ENCODE assay signal across 13 cellular contexts in genomic region chr22:30340911-30341685, GRCh38. TPM values are rescaled to one million over a fixed set of nuclear protein-coding genes. Genes with fewer than 3 reads are reported as not detected.
DNase-seq lines count a peak whose midpoint lies in the region; ATAC-seq and FAIRE-seq lines count a peak whose summit lies in the region.
"Had no signal": no experiment of that assay in that cellular context is flagged by ENCODE, and none has a peak within 500 bp of the region (broad histone marks: within the 10 kb centered on the region; RNA-seq: fewer than 3 reads in every experiment).

No MANE protein-coding gene starts in this region.

- peaks cover 11% of the 10 kb centered on the region for H3K36me3 Mint-ChIP-seq in T-helper 17 cell (ENCODE audit: low read depth)

- no peak overlapping the region for H3K4me3 Mint-ChIP-seq in T-helper 17 cell
- H3K4me3 Mint-ChIP-seq: activated naive CD4-positive, alpha-beta T cell treated with anti-CD3 and anti-CD28 coated beads, Interleukin-2, amount 50 U/mL, for 24 hours; neural progenitor cell had no signal

- ATAC-seq in T-helper 17 cell, result no peak
- ATAC-seq in stimulated activated naive CD8-positive, alpha-beta T cell treated with anti-CD3 and anti-CD28 coated beads, Interleukin-15, Interleukin-2, amounts not matched to agents 100 U/mL and 50 U/mL, for 24 hours, result no peak
- ATAC-seq: Panc1 had no signal

- FAIRE-seq in frontal cortex (lab: Jason Lieb, UNC), result no peak

- no peaks in the 10 kb centered on the region for H3K9me3 ChIP-seq in T-helper 17 cell (ENCODE audit: control insufficient read depth, low read length, poor library complexity, severe bottlenecking)

- no peaks in the 10 kb centered on the region for H3K27me3 Mint-ChIP-seq in T-helper 17 cell
- H3K27me3 Mint-ChIP-seq: activated naive CD4-positive, alpha-beta T cell treated with anti-CD3 and anti-CD28 coated beads, Interleukin-2, amount 50 U/mL, for 24 hours had no signal

- DNase-seq in Ammon's horn (ENCODE audit: low spot score), result peak; percentile 92
- DNase-seq in T-helper 17 cell, result no peak
- peak; percentile 46 to 67 for DNase-seq in frontal cortex (ENCODE audit: low spot score in 2 of 2)
- DNase-seq in occipital lobe (lab: John Stamatoyannopoulos, UW), result peak; percentile 52
- DNase-seq in stimulated activated naive CD8-positive, alpha-beta T cell treated with anti-CD3 and anti-CD28 coated beads, Interleukin-15, Interleukin-2, amounts not matched to agents 100 U/mL and 50 U/mL, for 24 hours, result no peak
- DNase-seq in UCSD-AML1 (lab: John Stamatoyannopoulos, UW; ENCODE audit: unreplicated experiment), result no peak
- no peak for DNase-seq in NCI-H1694 treated with DMSO at 0.1 percent for 48 hours (lab: John Stamatoyannopoulos, UW)
- no peak for DNase-seq in NCI-H510A (lab: John Stamatoyannopoulos, UW)
- DNase-seq: activated CD4-positive, alpha-beta T cell treated with anti-CD3 and anti-CD28 coated beads, Interleukin-2, amount 50 U/mL, for 48 hours; NCI-H226 had no signal

- peak overlapping the region; percentile 83 for H3K27ac Mint-ChIP-seq in T-helper 17 cell
- H3K27ac Mint-ChIP-seq: activated naive CD4-positive, alpha-beta T cell treated with anti-CD3 and anti-CD28 coated beads, Interleukin-2, amount 50 U/mL, for 24 hours; neural progenitor cell had no signal

- H3K4me1 Mint-ChIP-seq in T-helper 17 cell, result peaks cover 17% of the 10 kb centered on the region
- H3K4me1 Mint-ChIP-seq: activated naive CD4-positive, alpha-beta T cell treated with anti-CD3 and anti-CD28 coated beads, Interleukin-2, amount 50 U/mL, for 24 hours; neural progenitor cell had no signal

RNA-seq across cellular contexts. Expression of gene TBC1D10A, which starts 14.4 kb away (rescaled TPM):
- total RNA-seq in T-helper 17 cell (10 to 100 TPM; 46.9 to 63.1 TPM), frontal cortex (10.6 TPM), occipital lobe (10.0 TPM)

RNA-seq across cellular contexts. Expression of gene SF3A1, which starts 15.6 kb away (rescaled TPM):
- total RNA-seq in T-helper 17 cell (100 to 1,000 TPM; 317 to 372 TPM), frontal cortex (13.9 TPM), occipital lobe (16.1 TPM)

RNA-seq across cellular contexts. Expression of gene CCDC157, which starts 15.7 kb away (rescaled TPM):
- 1 to 10 TPM; 6.7 to 9.4 TPM for total RNA-seq in T-helper 17 cell
- 5.3 TPM for total RNA-seq in frontal cortex
- 5.6 TPM for total RNA-seq in occipital lobe

RNA-seq across cellular contexts. Expression of gene RNF215, which starts 46.1 kb away (rescaled TPM):
- 10 to 100 TPM in 1 of 2 donors, 1 to 10 TPM in 1; 4.9 to 12.3 TPM for total RNA-seq in T-helper 17 cell
- total RNA-seq in frontal cortex, result 22.4 TPM
- 25.7 TPM for total RNA-seq in occipital lobe

RNA-seq across cellular contexts. Expression of gene CASTOR1, which starts 51.8 kb away (rescaled TPM):
- total RNA-seq in T-helper 17 cell (10 to 100 TPM; 10.6 to 12.4 TPM), frontal cortex (2.4 TPM), occipital lobe (2.7 TPM)

Comparison
In these comparisons a context has a peak if more than half of its experiments do, and no peak if none do; other contexts are left out.
1. DNase-seq: peak in Ammon's horn (single experiment), frontal cortex (2 of 2) and occipital lobe (single experiment); none in T-helper 17 cell (0 of 3), stimulated activated naive CD8-positive, alpha-beta T cell treated with anti-CD3 and anti-CD28 coated beads, Interleukin-15, Interleukin-2, amounts not matched to agents 100 U/mL and 50 U/mL, for 24 hours (single experiment), UCSD-AML1 (single experiment), NCI-H1694 treated with DMSO at 0.1 percent for 48 hours (single experiment) and NCI-H510A (single experiment).
2. RNA of gene SF3A1, which starts 15.6 kb away (total RNA-seq): 317 to 372 TPM in T-helper 17 cell; 16.1 TPM in occipital lobe (single experiment) and 13.9 TPM in frontal cortex (single experiment); every median in the first group is over 10 times any median in the second.